13 cellular contexts compared by ENCODE assay signal in genomic region chr2:10487144-10488104, GRCh38. TPM values are rescaled to one million over a fixed set of nuclear protein-coding genes. Genes with fewer than 3 reads are reported as not detected.
A peak's percentile ranks its signal among the peaks of the same experiment; 100 is the strongest.
DNase-seq lines count a peak whose midpoint lies in the region; ATAC-seq, FAIRE-seq and TF ChIP-seq lines count a peak whose summit lies in the region.
"Had no signal": no experiment of that assay in that cellular context is flagged by ENCODE, and none has a peak within 500 bp of the region (broad histone marks: within the 10 kb centered on the region; RNA-seq: fewer than 3 reads in every experiment).

No MANE protein-coding gene starts in this region.

- no peaks in the 10 kb centered on the region for H3K9me3 Mint-ChIP-seq in Caco-2 (ENCODE audit: unreplicated experiment)

- H3K4me1 ChIP-seq in Caco-2 (peaks cover 41% of the 10 kb centered on the region), lower lobe of right lung (no peaks in the 10 kb centered on the region), heart right ventricle (no peaks in the 10 kb centered on the region)

- ATAC-seq in lower lobe of right lung (peak; percentile 77 to 81), heart right ventricle (no peak)

- DNase-seq in ACHN, result peak; percentile 15
- peak; percentile 62 to 65 for DNase-seq in Caco-2
- peak; percentile 5 for DNase-seq in WERI-Rb-1
- no peak for DNase-seq in lower lobe of right lung
- DNase-seq in KG1 (lab: John Stamatoyannopoulos, UW), result no peak
- DNase-seq in GM19240 (ENCODE audit: insufficient read length, low spot score), result no peak
- no peak for DNase-seq in heart right ventricle
- DNase-seq in D721Med (ENCODE audit: insufficient read length, low spot score), result no peak
- DNase-seq: activated naive CD4-positive, alpha-beta T cell treated with anti-CD3 and anti-CD28 coated beads for 36 hours; Kasumi-1; NCI-H524 treated with DMSO at 0.1 percent for 48 hours; stimulated activated naive CD4-positive, alpha-beta T cell treated with Interleukin-2 at 50 U/mL for 16 hours had no signal

- 60 to 63% methylated on average over 15 to 17 of the region's 17 CpGs for WGBS in heart right ventricle, 2 donors

- in situ Hi-C loops in ACHN (cut with HindIII; ENCODE audit: low pct_ligation_motif_present, low pct_unique_long_range_greater_than_20kb, low sequenced_read_pairs), result no loop called here

- POLR2A ChIA-PET in Caco-2 (lab: Charles Lee), result interaction anchor here (1.5 kb wide), 1 partner anchor 39 kb away, joined by 6 read pairs; the partner anchor contains the start of gene ODC1

- intact Hi-C loops in Caco-2 (cut with micrococcal nuclease; ENCODE audit: unreplicated experiment), result no loop called here
- intact Hi-C loops in lower lobe of right lung (cut with DNase I), result no loop called here
- intact Hi-C loops in heart right ventricle (cut with DNase I), result loop anchor here in 1 of 10 donors (10.0 kb wide), 1 partner anchor 147 kb away; no protein-coding TSS in a partner anchor

- H3K36me3 Mint-ChIP-seq in Caco-2 (ENCODE audit: insufficient read depth, unreplicated experiment), result no peaks in the 10 kb centered on the region

- H3K27ac Mint-ChIP-seq in Caco-2 (ENCODE audit: unreplicated experiment), result no peak overlapping the region
- H3K27ac Mint-ChIP-seq: activated naive CD4-positive, alpha-beta T cell treated with anti-CD3 and anti-CD28 coated beads for 36 hours had no signal

- no peak overlapping the region for H3K4me3 Mint-ChIP-seq in Caco-2 (ENCODE audit: unreplicated experiment)
- H3K4me3 Mint-ChIP-seq: activated naive CD4-positive, alpha-beta T cell treated with anti-CD3 and anti-CD28 coated beads for 36 hours; neural crest cell had no signal

- H3K36me3 ChIP-seq in Caco-2 (ENCODE audit: control insufficient read depth, insufficient read depth, low read length) (no peaks in the 10 kb centered on the region), WERI-Rb-1 (no peaks in the 10 kb centered on the region), lower lobe of right lung (no peaks in the 10 kb centered on the region), heart right ventricle (no peaks in the 10 kb centered on the region)

- no peaks in the 10 kb centered on the region for H3K27me3 Mint-ChIP-seq in Caco-2 (ENCODE audit: insufficient read depth, unreplicated experiment)

- H3K27me3 ChIP-seq in Caco-2 (replicated peaks; ENCODE audit: control insufficient read depth, insufficient read depth, low read length), result no peaks in the 10 kb centered on the region
- H3K27me3 ChIP-seq in WERI-Rb-1 (ENCODE audit: insufficient read depth, low read depth, severe bottlenecking), result no peaks in the 10 kb centered on the region
- H3K27me3 ChIP-seq in lower lobe of right lung (ENCODE audit: low read depth), result peaks cover 4% of the 10 kb centered on the region
- peaks cover 0 to 39% (median 22%) of the 10 kb centered on the region in 7 donors for H3K27me3 ChIP-seq in heart right ventricle

- BruUV-seq in Caco-2 (replicated peaks; lab: Mats Ljungman, UMichigan), result no TSS peak

- H3K27ac ChIP-seq in WERI-Rb-1 (no peak overlapping the region), lower lobe of right lung (no peak overlapping the region), heart right ventricle (no peak overlapping the region)

- CTCF ChIA-PET in Caco-2 (lab: Charles Lee), result no interaction called here

- H3K9me3 ChIP-seq in Caco-2, result peaks cover 10% of the 10 kb centered on the region; the same call in 1 of the 2 replicates
- peaks cover 14% of the 10 kb centered on the region for H3K9me3 ChIP-seq in WERI-Rb-1 (ENCODE audit: severe bottlenecking)
- no peaks in the 10 kb centered on the region for H3K9me3 ChIP-seq in lower lobe of right lung
- peaks cover 0 to 12% (median 0%) of the 10 kb centered on the region in 11 donors for H3K9me3 ChIP-seq in heart right ventricle

- TF ChIP-seq CTCF in Caco-2 (IDR thresholded peaks at IDR 0.05; ENCODE audit: insufficient read depth in 1 of 2, low read depth in 1 of 2, low read length in 1 of 2, severe bottlenecking in 1 of 2, unreplicated experiment in 1 of 2) (no peak), WERI-Rb-1 (IDR thresholded peaks at IDR 0.05; ENCODE audit: low read depth, low read length) (no peak), lower lobe of right lung (IDR thresholded peaks at IDR 0.05) (no peak), heart right ventricle (IDR thresholded peaks at IDR 0.05) (no peak), D721Med (IDR thresholded peaks at IDR 0.05; ENCODE audit: insufficient read depth, missing control alignments) (no peak)

- no peak overlapping the region for H3K4me3 ChIP-seq in Caco-2 (ENCODE audit: low read depth, low read length)
- no peak overlapping the region for H3K4me3 ChIP-seq in WERI-Rb-1 (ENCODE audit: low read depth, low read length)
- no peak overlapping the region for H3K4me3 ChIP-seq in lower lobe of right lung
- H3K4me3 ChIP-seq in heart right ventricle, result no peak overlapping the region

- H3K4me1 Mint-ChIP-seq in Caco-2 (ENCODE audit: low read depth, unreplicated experiment), result peaks cover 32% of the 10 kb centered on the region
- H3K4me1 Mint-ChIP-seq: neural crest cell had no signal

- no peak for FAIRE-seq in D721Med (lab: Jason Lieb, UNC)

RNA-seq across cellular contexts. Expression of gene ODC1, which starts 39.3 kb away (rescaled TPM):
- total RNA-seq in Caco-2 (2022) (277 and 285 TPM in 2 replicates), lower lobe of right lung (30.1 TPM), heart right ventricle (10 to 100 TPM; 25.4 to 92.8 (median 56.0) TPM)
- polyA plus RNA-seq in heart right ventricle, result 10 to 100 TPM in 1 of 2 donors, 1 to 10 TPM in 1; 4.1 to 81.9 TPM

Comparison
In these comparisons a context has a peak if more than half of its experiments do, and no peak if none do; other contexts are left out.
1. DNase-seq: peak in ACHN (single experiment), Caco-2 (2 of 2) and WERI-Rb-1 (single experiment); none in lower lobe of right lung (single experiment), KG1 (single experiment), GM19240 (single experiment), heart right ventricle (0 of 2) and D721Med (single experiment).
2. ATAC-seq: peak in lower lobe of right lung (2 of 2); none in heart right ventricle (0 of 8).